In genomic region chr5:108727154-108727638, GRCh38 we compare ENCODE assay signal across 8 cellular contexts. TPM values are rescaled to one million over a fixed set of nuclear protein-coding genes. Genes with fewer than 3 reads are reported as not detected.
DNase-seq lines count a peak whose midpoint lies in the region; ATAC-seq, FAIRE-seq and TF ChIP-seq lines count a peak whose summit lies in the region.

No MANE protein-coding gene starts in this region.

- no peaks in the 10 kb centered on the region for H3K36me3 ChIP-seq in Karpas-422 (ENCODE audit: insufficient read depth, low read length)
- H3K36me3 ChIP-seq in astrocyte (ENCODE audit: insufficient read depth, low read length) = no peaks in the 10 kb centered on the region
- H3K36me3 ChIP-seq in small intestine (ENCODE audit: control insufficient read depth in 2 of 2, insufficient read depth in 2 of 2, low read length in 2 of 2) = no peaks in the 10 kb centered on the region

- H3K27ac ChIP-seq in Karpas-422 (ENCODE audit: low read length) (no peak overlapping the region), astrocyte (ENCODE audit: low read depth, low read length) (peak overlapping the region; percentile 84), small intestine (ENCODE audit: low read depth in 1 of 2, low read length in 1 of 2) (peak overlapping the region; percentile 97 to 98)

- H3K9me3 ChIP-seq in Karpas-422 (ENCODE audit: low read length) (no peaks in the 10 kb centered on the region), astrocyte (ENCODE audit: insufficient read depth, low read depth, low read length) (no peaks in the 10 kb centered on the region), iPS-18c (ENCODE audit: control insufficient read depth, insufficient read depth, low read length) (no peaks in the 10 kb centered on the region), small intestine (ENCODE audit: control insufficient read depth, low read depth) (no peaks in the 10 kb centered on the region)

- 0 out of 2 replicates have a peak, but pooled peaks cover 3% of the 10 kb centered on the region for H3K9me2 ChIP-seq in Karpas-422 (replicated peaks; ENCODE audit: insufficient read depth, low read length)

- no peak for FAIRE-seq in astrocyte (lab: Jason Lieb, UNC)
- FAIRE-seq in small intestine (lab: Jason Lieb, UNC) = no peak

- H3K27me3 ChIP-seq in Karpas-422 (ENCODE audit: low read length) (no peaks in the 10 kb centered on the region), astrocyte (ENCODE audit: insufficient read depth, low read length) (no peaks in the 10 kb centered on the region), small intestine (ENCODE audit: control insufficient read depth in 2 of 2, insufficient read depth in 2 of 2, low read length in 2 of 2) (no peaks in the 10 kb centered on the region)

- H3K4me3 ChIP-seq in Karpas-422 (ENCODE audit: low read length) (peak overlapping the region; percentile 67), astrocyte (ENCODE audit: insufficient read depth, low read depth, low read length) (peak overlapping the region; percentile 73), iPS-18c (ENCODE audit: insufficient read depth, low read depth, low read length) (peak overlapping the region; percentile 92), small intestine (ENCODE audit: low read depth in 1 of 2, low read length in 2 of 2) (peak overlapping the region in 1 of 2 donors; percentile 97)

- H3K4me2 ChIP-seq in Karpas-422 (ENCODE audit: low read depth, low read length, poor library complexity, severe bottlenecking) (peak overlapping the region; percentile 63), astrocyte (ENCODE audit: low read length) (peak overlapping the region; percentile 92)

- H3K4me1 Mint-ChIP-seq in astrocyte (ENCODE audit: low read depth, unreplicated experiment) = peaks cover 4% of the 10 kb centered on the region

- ATAC-seq in HG02938 (IDR thresholded peaks at IDR 0.05; ENCODE audit: unreplicated experiment) (no peak), GM21576 (IDR thresholded peaks at IDR 0.05; ENCODE audit: unreplicated experiment) (no peak), HG03439 (IDR thresholded peaks at IDR 0.05; ENCODE audit: unreplicated experiment) (no peak)

- no peaks in the 10 kb centered on the region for H3K36me3 Mint-ChIP-seq in astrocyte (ENCODE audit: low read depth, unreplicated experiment)

- H4K20me1 ChIP-seq in Karpas-422 (ENCODE audit: insufficient read depth, low read depth, low read length) (no peaks in the 10 kb centered on the region), astrocyte (ENCODE audit: insufficient read depth, low read length) (no peaks in the 10 kb centered on the region)

- H3K27ac Mint-ChIP-seq in astrocyte (ENCODE audit: unreplicated experiment) = peak overlapping the region; percentile 97

- H3K4me1 ChIP-seq in Karpas-422 (ENCODE audit: low read length) (peaks cover 26% of the 10 kb centered on the region), astrocyte (ENCODE audit: insufficient read depth, low read length) (peaks cover 3% of the 10 kb centered on the region), small intestine (ENCODE audit: control insufficient read depth in 2 of 2, insufficient read depth in 1 of 2, low read depth in 1 of 2, low read length in 1 of 2) (peaks cover 2 to 3% of the 10 kb centered on the region in 2 donors)

- H3K79me2 ChIP-seq in Karpas-422 (ENCODE audit: low read length) (no peaks in the 10 kb centered on the region), astrocyte (ENCODE audit: insufficient read depth, low read length) (no peaks in the 10 kb centered on the region)

- H3K27me3 Mint-ChIP-seq in astrocyte (ENCODE audit: low read depth, unreplicated experiment) = no peaks in the 10 kb centered on the region

- peak overlapping the region; percentile 80 for H3K9ac ChIP-seq in Karpas-422 (ENCODE audit: low read length)
- peak overlapping the region; percentile 89 for H3K9ac ChIP-seq in astrocyte (ENCODE audit: low read length)

- H2AFZ ChIP-seq in Karpas-422 (ENCODE audit: low read length) = peak overlapping the region; percentile 89
- peak overlapping the region; percentile 95 for H2AFZ ChIP-seq in astrocyte (ENCODE audit: low read depth, low read length)

- DNase-seq in DMS79 (lab: John Stamatoyannopoulos, UW) = peak; percentile 16
- DNase-seq in Karpas-422 = no peak
- DNase-seq in astrocyte (ENCODE audit: low read depth) = no peak
- DNase-seq in small intestine = peak; percentile 55

- TF ChIP-seq CTCF in astrocyte (IDR thresholded peaks at IDR 0.05; ENCODE audit: insufficient read depth, low read depth, low read length) = no peak

- H3K9me3 Mint-ChIP-seq in astrocyte (ENCODE audit: unreplicated experiment) = no peaks in the 10 kb centered on the region

- WGBS in small intestine, 3 donors = 14 to 27% (median 25%) methylated on average over 8 of the region's 8 CpGs

- peak overlapping the region; percentile 91 for H3K4me3 Mint-ChIP-seq in astrocyte (ENCODE audit: unreplicated experiment)

RNA-seq across cellular contexts. Expression of gene FER, which starts 20.5 kb away (rescaled TPM):
- total RNA-seq in Karpas-422 (2014; rRNA removed; shearing (Covaris generic); ENCODE audit: low replicate concordance) = 9.2 and 14.6 TPM in 2 replicates
- total RNA-seq in astrocyte = 14.9 and 21.6 TPM in 2 replicates
- polyA plus RNA-seq in small intestine = 1 to 10 TPM; 1.1 to 2.9 (median 1.8) TPM

Comparison
In these comparisons a context has a peak if more than half of its experiments do, and no peak if none do; other contexts are left out.
1. DNase-seq: peak in DMS79 (single experiment) and small intestine (single experiment); none in Karpas-422 (single experiment) and astrocyte (single experiment).